17 cellular contexts compared by ENCODE assay signal in genomic region chr2:9115219-9115618, GRCh38.
"Had no signal": no experiment of that assay in that cellular context is flagged by ENCODE, and none has a peak within 500 bp of the region (broad histone marks: within the 10 kb centered on the region; RNA-seq: fewer than 3 reads in every experiment).

No MANE protein-coding gene starts in this region.

- H3K4me3 ChIP-seq: K562, PC-9, Peyer's patch, SJCRH30 had no signal

- H3K27me3 ChIP-seq: Peyer's patch, SJCRH30 had no signal

- H3K36me3 ChIP-seq: Peyer's patch, SJCRH30 had no signal

- H3K9ac ChIP-seq: KMS-11 had no signal

- H3K9me3 ChIP-seq: Peyer's patch, SJCRH30 had no signal

- H3K4me1 ChIP-seq: Peyer's patch, SJCRH30 had no signal

- DNase-seq: Kasumi-1, MM.1S, NCI-H1048, NCI-H1105, NCI-H1436 treated with DMSO at 0.1 percent for 48 hours, NCI-H1694, NCI-H187 treated with DMSO at 0.1 percent for 48 hours, NCI-H2029 treated with DMSO at 0.1 percent for 48 hours, NCI-H2227 treated with DMSO at 0.1 percent for 48 hours, NCI-H774, OCI-M1, PC-9, Peyer's patch, SHP77 treated with DMSO at 0.1 percent for 48 hours, SJCRH30 had no signal

- H3K27ac ChIP-seq: KMS-11, PC-9, Peyer's patch, SJCRH30 had no signal

- H3K4me2 ChIP-seq: KMS-11, PC-9 had no signal

- H2AFZ ChIP-seq: PC-9 had no signal
